24 cellular contexts compared by ENCODE assay signal in genomic region chr7:91872069-91872468, GRCh38.
"Had no signal": no experiment of that assay in that cellular context is flagged by ENCODE, and none has a peak within 500 bp of the region (broad histone marks: within the 10 kb centered on the region; RNA-seq: fewer than 3 reads in every experiment).

No MANE protein-coding gene starts in this region.

- H3K4me3 ChIP-seq: neural progenitor cell, ovary, psoas muscle, right lobe of liver, sigmoid colon, stomach, thoracic aorta, thyroid gland, transverse colon, upper lobe of right lung, uterus had no signal

- H3K27me3 ChIP-seq: neural progenitor cell, ovary, right lobe of liver, sigmoid colon, stomach, thyroid gland, transverse colon, upper lobe of right lung, uterus had no signal

- ATAC-seq: natural killer cell; psoas muscle; right cardiac atrium; right lobe of liver; stimulated activated effector memory CD8-positive, alpha-beta T cell treated with anti-CD3 and anti-CD28 coated beads, Interleukin-12 subunit alpha, Interleukin-12 subunit beta, amount 100 ng/mL, for 72 hours; stimulated activated naive B cell treated with anti-CD40 and anti-IgM and Interleukin-4, amounts not matched to agents 10 μg/mL and 1 μg/mL and 100 μg/mL, for 72 hours; upper lobe of right lung had no signal

- H3K36me3 ChIP-seq: ovary, thoracic aorta, uterus had no signal

- FAIRE-seq: small intestine had no signal

- H3K4me1 ChIP-seq: neural progenitor cell, parathyroid adenoma, psoas muscle, right lobe of liver, sigmoid colon, thyroid gland, transverse colon, upper lobe of right lung, uterus had no signal

- H3K4me2 ChIP-seq: neural progenitor cell had no signal

- DNase-seq: natural killer cell; occipital lobe; ovary; posterior cingulate gyrus; psoas muscle; right cardiac atrium; right lobe of liver; sigmoid colon; small intestine; stimulated activated CD4-positive, alpha-beta T cell treated with anti-CD3 and anti-CD28 coated beads, Interleukin-15, amount 100 ng/mL, for 24 hours; stimulated activated CD4-positive, alpha-beta T cell treated with anti-CD3 and anti-CD28 coated beads, Interleukin-2, amount 100 ng/mL, for 24 hours; stimulated activated CD4-positive, alpha-beta T cell treated with anti-CD3 and anti-CD28 coated beads, Interleukin-2, amount 100 ng/mL, for 48 hours; stimulated activated CD4-positive, alpha-beta T cell treated with anti-CD3 and anti-CD28 coated beads, Interleukin-4, amount 100 ng/mL, for 24 hours; stimulated activated naive B cell treated with anti-CD40 and anti-IgM and Interleukin-4, amounts not matched to agents 10 μg/mL and 1 μg/mL and 100 μg/mL, for 72 hours; stimulated activated naive CD4-positive, alpha-beta T cell treated with Interleukin-2 at 50 U/mL for 16 hours; stomach; thyroid gland; transverse colon; upper lobe of right lung; uterus had no signal

- H3K9ac ChIP-seq: neural progenitor cell, parathyroid adenoma had no signal

- H2AFZ ChIP-seq: neural progenitor cell, parathyroid adenoma had no signal

- H3K27ac ChIP-seq: neural progenitor cell, ovary, parathyroid adenoma, psoas muscle, right lobe of liver, sigmoid colon, stomach, thoracic aorta, thyroid gland, transverse colon, upper lobe of right lung, uterus had no signal

- H3K9me3 ChIP-seq: ovary, psoas muscle, right lobe of liver, sigmoid colon, stomach, thoracic aorta, thyroid gland, transverse colon, upper lobe of right lung, uterus had no signal

- H3K79me2 ChIP-seq: parathyroid adenoma had no signal
